Comparison of ENCODE assay signal across 8 cellular contexts in genomic region chr2:186575302-186575701, GRCh38. TPM values are rescaled to one million over a fixed set of nuclear protein-coding genes. Genes with fewer than 3 reads are reported as not detected.
DNase-seq lines count a peak whose midpoint lies in the region; ATAC-seq and FAIRE-seq lines count a peak whose summit lies in the region.

No MANE protein-coding gene starts in this region.

- no peaks in the 10 kb centered on the region for H3K9me3 Mint-ChIP-seq in activated T-helper 17 cell treated with anti-CD3 and anti-CD28 coated beads, Interleukin-2, amount 50 U/mL, for 72 hours

- H3K36me3 Mint-ChIP-seq in activated T-helper 17 cell treated with anti-CD3 and anti-CD28 coated beads, Interleukin-2, amount 50 U/mL, for 72 hours (ENCODE audit: low read depth), result no peaks in the 10 kb centered on the region

- 0% methylated on average over 1 of the region's 1 CpG for WGBS in aorta, 2 donors

- no peak overlapping the region for H3K4me3 ChIP-seq in HUES6 (ENCODE audit: low read depth, low read length)
- no peak overlapping the region for H3K4me3 ChIP-seq in aorta (ENCODE audit: low read length in 2 of 2)

- peak overlapping the region; percentile 14 for H3K9ac ChIP-seq in HUES6 (ENCODE audit: low read length)

- H3K27me3 ChIP-seq in HUES6 (ENCODE audit: control insufficient read depth, insufficient read depth, low read length), result no peaks in the 10 kb centered on the region
- H3K27me3 ChIP-seq in aorta (ENCODE audit: control insufficient read depth in 1 of 2, insufficient read depth in 2 of 2, low read length in 1 of 2), result no peaks in the 10 kb centered on the region

- H3K36me3 ChIP-seq in HUES6 (ENCODE audit: control insufficient read depth, insufficient read depth, low read length) (no peaks in the 10 kb centered on the region), aorta (ENCODE audit: control insufficient read depth in 1 of 2, insufficient read depth in 2 of 2, low read length in 1 of 2) (no peaks in the 10 kb centered on the region)

- peak; percentile 82 for ATAC-seq in Right ventricle myocardium superior (ENCODE audit: poor library complexity)
- peak; percentile 81 for ATAC-seq in activated T-helper 17 cell treated with anti-CD3 and anti-CD28 coated beads, Interleukin-2, amount 50 U/mL, for 72 hours (replicated peaks)
- ATAC-seq in aorta (ENCODE audit: low FRiP score), result peak; percentile 93
- no peak for ATAC-seq in HG02973 (IDR thresholded peaks at IDR 0.05; ENCODE audit: unreplicated experiment)

- H3K4me1 Mint-ChIP-seq in activated T-helper 17 cell treated with anti-CD3 and anti-CD28 coated beads, Interleukin-2, amount 50 U/mL, for 72 hours, result no peaks in the 10 kb centered on the region

- no peak overlapping the region for H3K27ac Mint-ChIP-seq in activated T-helper 17 cell treated with anti-CD3 and anti-CD28 coated beads, Interleukin-2, amount 50 U/mL, for 72 hours

- H3K9me3 ChIP-seq in HUES6 (ENCODE audit: control insufficient read depth, insufficient read depth, low read depth, low read length), result no peaks in the 10 kb centered on the region
- H3K9me3 ChIP-seq in aorta (ENCODE audit: control insufficient read depth, low read length), result no peaks in the 10 kb centered on the region

- H3K4me1 ChIP-seq in HUES6 (ENCODE audit: control insufficient read depth, insufficient read depth, low read length), result peaks cover 16% of the 10 kb centered on the region
- H3K4me1 ChIP-seq in aorta (ENCODE audit: control insufficient read depth in 1 of 2, insufficient read depth in 2 of 2, low read length in 2 of 2), result peaks cover 0 to 4% of the 10 kb centered on the region in 2 donors

- intact Hi-C loops in Right ventricle myocardium superior (cut with DNase I), result no loop called here
- intact Hi-C loops in cardiac septum (cut with DNase I), result no loop called here
- intact Hi-C loops in aorta (cut with DNase I), result loop anchor here in 1 of 2 donors (5.0 kb wide), 1 partner anchor 33 kb away; no protein-coding TSS in a partner anchor

- FAIRE-seq in islet of Langerhans (lab: Jason Lieb, UNC), result peak; percentile 97

- H3K27ac ChIP-seq in HUES6 (ENCODE audit: low read depth, low read length) (peak overlapping the region; percentile 79; the same call in 1 of the 2 replicates), aorta (ENCODE audit: low read depth in 1 of 2, low read length in 2 of 2) (no peak overlapping the region)

- DNase-seq in Right ventricle myocardium superior (no peak), cardiac septum (ENCODE audit: low spot score) (no peak), aorta (peak in 1 of 2 donors; percentile 71), middle frontal gyrus (ENCODE audit: extremely low spot score, low spot score) (no peak)

- no peak overlapping the region for H3K4me3 Mint-ChIP-seq in activated T-helper 17 cell treated with anti-CD3 and anti-CD28 coated beads, Interleukin-2, amount 50 U/mL, for 72 hours

- H3K27me3 Mint-ChIP-seq in activated T-helper 17 cell treated with anti-CD3 and anti-CD28 coated beads, Interleukin-2, amount 50 U/mL, for 72 hours, result peaks cover 5% of the 10 kb centered on the region

RNA-seq across cellular contexts. Expression of gene ITGAV, which starts 14.6 kb away (rescaled TPM):
- total RNA-seq in Right ventricle myocardium superior (124 TPM), cardiac septum (234 TPM), aorta (100 to 1,000 TPM; 138 to 146 TPM)
- total RNA-seq in activated T-helper 17 cell treated with anti-CD3 and anti-CD28 coated beads, Interleukin-2, amount 50 U/mL, for 72 hours, result 10 to 100 TPM; 10.0 to 12.1 TPM
- polyA plus RNA-seq in aorta, result 10 to 100 TPM; 27.9 to 40.1 TPM
